Comparison of ENCODE assay signal across 13 cellular contexts in genomic region chr12:11755311-11755930, GRCh38.
DNase-seq lines count a peak whose midpoint lies in the region; ATAC-seq, FAIRE-seq and TF ChIP-seq lines count a peak whose summit lies in the region.
"Had no signal": no experiment of that assay in that cellular context is flagged by ENCODE, and none has a peak within 500 bp of the region (broad histone marks: within the 10 kb centered on the region; RNA-seq: fewer than 3 reads in every experiment).

No MANE protein-coding gene starts in this region.

- H3K27ac Mint-ChIP-seq in astrocyte (ENCODE audit: unreplicated experiment) = peak overlapping the region; percentile 5
- no peak overlapping the region for H3K27ac Mint-ChIP-seq in glutamatergic neuron (ENCODE audit: unreplicated experiment)
- H3K27ac Mint-ChIP-seq: activated CD8-positive, alpha-beta memory T cell treated with anti-CD3 and anti-CD28 coated beads, Interleukin-2, amount 10 ng/mL, durations not matched to agents 7 days and 5 days had no signal

- H3K4me1 Mint-ChIP-seq in astrocyte (ENCODE audit: low read depth, unreplicated experiment) (peaks cover 46% of the 10 kb centered on the region), glutamatergic neuron (ENCODE audit: low read depth, unreplicated experiment) (peaks cover 2% of the 10 kb centered on the region)
- H3K4me1 Mint-ChIP-seq: activated CD8-positive, alpha-beta memory T cell treated with anti-CD3 and anti-CD28 coated beads, Interleukin-2, amount 10 ng/mL, durations not matched to agents 7 days and 5 days had no signal

- H4K20me1 ChIP-seq in IMR-90 (ENCODE audit: insufficient read depth, low read length) = no peaks in the 10 kb centered on the region
- peaks cover 8% of the 10 kb centered on the region for H4K20me1 ChIP-seq in astrocyte (ENCODE audit: insufficient read depth, low read length)

- H3K9me3 ChIP-seq in IMR-90 (ENCODE audit: control insufficient read depth, insufficient read depth, low read length) (no peaks in the 10 kb centered on the region), astrocyte (ENCODE audit: insufficient read depth, low read depth, low read length) (no peaks in the 10 kb centered on the region), stomach smooth muscle (ENCODE audit: control insufficient read depth in 2 of 2, low read length in 2 of 2) (no peaks in the 10 kb centered on the region)

- H3K4me3 ChIP-seq in IMR-90 (ENCODE audit: insufficient read depth, low read depth, low read length) = no peak overlapping the region
- no peak overlapping the region for H3K4me3 ChIP-seq in astrocyte (ENCODE audit: insufficient read depth, low read depth, low read length)
- peak overlapping the region; percentile 7 to 23 for H3K4me3 ChIP-seq in stomach smooth muscle (ENCODE audit: low read length in 2 of 2)

- peak overlapping the region; percentile 33 for H2BK120ac ChIP-seq in IMR-90 (ENCODE audit: low read depth, low read length)

- peaks cover 36% of the 10 kb centered on the region for H3K79me2 ChIP-seq in astrocyte (ENCODE audit: insufficient read depth, low read length)

- ATAC-seq in IMR-90 (ENCODE audit: low read depth) (peak; percentile 46), GM19324 (IDR thresholded peaks at IDR 0.05; ENCODE audit: low FRiP score, unreplicated experiment) (no peak)
- ATAC-seq: activated CD8-positive, alpha-beta memory T cell treated with anti-CD3 and anti-CD28 coated beads, Interleukin-2, amount 10 ng/mL, durations not matched to agents 7 days and 5 days; HCT116 had no signal

- no peak overlapping the region for H2AK9ac ChIP-seq in IMR-90 (replicated peaks; ENCODE audit: low read depth, low read length, poor library complexity)

- no peak for TF ChIP-seq POLR2A in IMR-90 (IDR thresholded peaks at IDR 0.05; ENCODE audit: low read depth, low read length)

- POLR2A ChIA-PET in IMR-90 (lab: Charles Lee; ENCODE audit: unreplicated experiment) = no interaction called here

- no TSS peak for BruUV-seq in IMR-90 (replicated peaks; lab: Mats Ljungman, UMichigan)

- H3K4me1 ChIP-seq in IMR-90 (ENCODE audit: control insufficient read depth, insufficient read depth, low read length) = peaks cover 16% of the 10 kb centered on the region
- peaks cover 16% of the 10 kb centered on the region for H3K4me1 ChIP-seq in astrocyte (ENCODE audit: insufficient read depth, low read length)
- peaks cover 66% of the 10 kb centered on the region for H3K4me1 ChIP-seq in stomach smooth muscle (ENCODE audit: control insufficient read depth, insufficient read depth, low read length)

- DNase-seq in IMR-90 (peak; percentile 31), astrocyte (ENCODE audit: low read depth) (peak; percentile 51), glutamatergic neuron (no peak), posterior cingulate gyrus (no peak)
- DNase-seq: activated CD8-positive, alpha-beta memory T cell treated with anti-CD3 and anti-CD28 coated beads, Interleukin-2, amount 10 ng/mL, durations not matched to agents 7 days and 5 days; activated naive CD4-positive, alpha-beta T cell treated with Interleukin-2 at 50 U/mL for 16 hours; NCI-H2107; WERI-Rb-1 had no signal

- H3K4me3 Mint-ChIP-seq in astrocyte (ENCODE audit: unreplicated experiment) (no peak overlapping the region), glutamatergic neuron (ENCODE audit: unreplicated experiment) (no peak overlapping the region)
- H3K4me3 Mint-ChIP-seq: activated CD8-positive, alpha-beta memory T cell treated with anti-CD3 and anti-CD28 coated beads, Interleukin-2, amount 10 ng/mL, durations not matched to agents 7 days and 5 days; central memory CD8-positive, alpha-beta T cell had no signal

- 0 out of 2 replicates have a peak overlapping the region, but pooled peaks have one; percentile 1 for H3K18ac ChIP-seq in IMR-90 (ENCODE audit: low read depth, low read length)

- TF ChIP-seq CTCF in IMR-90 (conservative IDR thresholded peaks at IDR 0.05; ENCODE audit: low read depth, low read length) (no peak), astrocyte (IDR thresholded peaks at IDR 0.05; ENCODE audit: insufficient read depth, low read depth, low read length) (no peak), glutamatergic neuron (IDR thresholded peaks at IDR 0.05; ENCODE audit: partially characterized antibody, unreplicated experiment) (no peak)

- H3K9ac ChIP-seq in IMR-90 (ENCODE audit: low read depth, low read length) (no peak overlapping the region), astrocyte (ENCODE audit: low read length) (peak overlapping the region; percentile 5), stomach smooth muscle (ENCODE audit: low read length in 2 of 2) (peak overlapping the region; percentile 31 to 58)

- no peak overlapping the region for H4K8ac ChIP-seq in IMR-90 (ENCODE audit: low read depth in 2 of 2, low read length in 2 of 2)

- H4K5ac ChIP-seq in IMR-90 (ENCODE audit: low read depth, low read length) = no peak overlapping the region

- 0 out of 2 replicates have a peak overlapping the region, but pooled peaks have one; percentile 7 for H3K23ac ChIP-seq in IMR-90 (ENCODE audit: low read depth, low read length)

- in situ Hi-C loops in IMR-90 (cut with MboI; ENCODE audit: low sequenced_read_pairs) = no loop called here

- intact Hi-C loops in IMR-90 (cut with micrococcal nuclease) (no loop called here), posterior cingulate gyrus (cut with DNase I) (no loop called here)

- H3K14ac ChIP-seq in IMR-90 (replicated peaks; ENCODE audit: low read depth, low read length) = peak overlapping the region; percentile 43

- H3K9me3 Mint-ChIP-seq in astrocyte (ENCODE audit: unreplicated experiment) (no peaks in the 10 kb centered on the region), glutamatergic neuron (ENCODE audit: unreplicated experiment) (peaks cover 1% of the 10 kb centered on the region)
- H3K9me3 Mint-ChIP-seq: central memory CD8-positive, alpha-beta T cell had no signal

- H2AFZ ChIP-seq in IMR-90 (replicated peaks; ENCODE audit: low read length, poor library complexity) (no peak overlapping the region), astrocyte (ENCODE audit: low read depth, low read length) (no peak overlapping the region)

- no peak overlapping the region for H2BK20ac ChIP-seq in IMR-90 (ENCODE audit: low read depth, low read length)

- no peak for TF ChIP-seq RAD21 in IMR-90 (IDR thresholded peaks at IDR 0.05; ENCODE audit: low read length)

- H2AK5ac ChIP-seq in IMR-90 (ENCODE audit: low read depth, low read length) = no peak overlapping the region

- peak; percentile 47 for FAIRE-seq in astrocyte (lab: Jason Lieb, UNC)

- H3K27me3 Mint-ChIP-seq in astrocyte (ENCODE audit: low read depth, unreplicated experiment) (no peaks in the 10 kb centered on the region), glutamatergic neuron (ENCODE audit: unreplicated experiment) (peaks cover 2% of the 10 kb centered on the region)
- H3K27me3 Mint-ChIP-seq: activated CD8-positive, alpha-beta memory T cell treated with anti-CD3 and anti-CD28 coated beads, Interleukin-2, amount 10 ng/mL, durations not matched to agents 7 days and 5 days; central memory CD8-positive, alpha-beta T cell had no signal

- peak overlapping the region; percentile 34 for H3K4ac ChIP-seq in IMR-90 (ENCODE audit: low read depth, low read length)

- H2BK5ac ChIP-seq in IMR-90 (ENCODE audit: low read depth, low read length, poor library complexity, severe bottlenecking) = peak overlapping the region; percentile 28

- H3K27me3 ChIP-seq in IMR-90 (ENCODE audit: control insufficient read depth, insufficient read depth, low read length) = no peaks in the 10 kb centered on the region
- no peaks in the 10 kb centered on the region for H3K27me3 ChIP-seq in astrocyte (ENCODE audit: insufficient read depth, low read length)
- no peaks in the 10 kb centered on the region for H3K27me3 ChIP-seq in layer of hippocampus (ENCODE audit: control insufficient read depth, insufficient read depth, low read length)
- no peaks in the 10 kb centered on the region for H3K27me3 ChIP-seq in stomach smooth muscle (ENCODE audit: control insufficient read depth in 1 of 2, insufficient read depth in 2 of 2, low read length in 2 of 2)

- H3K36me3 ChIP-seq in IMR-90 (ENCODE audit: control insufficient read depth, insufficient read depth, low read length) (peaks cover 16% of the 10 kb centered on the region), astrocyte (ENCODE audit: insufficient read depth, low read length) (peaks cover 6% of the 10 kb centered on the region), stomach smooth muscle (ENCODE audit: control insufficient read depth in 2 of 2, insufficient read depth in 2 of 2, low read length in 2 of 2) (peaks cover 0 to 4% of the 10 kb centered on the region in 2 donors)
- H3K36me3 ChIP-seq: WERI-Rb-1 had no signal

- WGBS in IMR-90 (ENCODE audit: extremely low coverage in 2 of 2, insufficient read length in 1 of 2), 2 experiments = no CpG with 5 or more reads among the region's 5 CpGs

- H4K91ac ChIP-seq in IMR-90 (ENCODE audit: insufficient read depth, low read depth, low read length) = peak overlapping the region; percentile 12; the same call in 1 of the 2 replicates

- H3K36me3 Mint-ChIP-seq in astrocyte (ENCODE audit: low read depth, unreplicated experiment) = peaks cover 8% of the 10 kb centered on the region
- no peaks in the 10 kb centered on the region for H3K36me3 Mint-ChIP-seq in glutamatergic neuron (ENCODE audit: unreplicated experiment)

- H3K79me1 ChIP-seq in IMR-90 (ENCODE audit: low read depth in 1 of 2, low read length in 2 of 2) = peaks cover 56 to 77% of the 10 kb centered on the region in 2 experiments

- peaks cover 19% of the 10 kb centered on the region; the same call in 1 of the 2 replicates for H3K9me1 ChIP-seq in IMR-90 (ENCODE audit: insufficient read depth, low read length)

- CTCF ChIA-PET in IMR-90 (lab: Yijun Ruan, JAX) = interaction anchor here (0.8 kb wide), 1 partner anchor 23 kb away, joined by 3 read pairs; no protein-coding TSS in a partner anchor

- no peak overlapping the region for H3K4me2 ChIP-seq in IMR-90 (ENCODE audit: low read depth, low read length)
- peak overlapping the region; percentile 32 for H3K4me2 ChIP-seq in astrocyte (ENCODE audit: low read length)

- H3K27ac ChIP-seq in IMR-90 (ENCODE audit: insufficient read depth, low read length) (no peak overlapping the region), astrocyte (ENCODE audit: low read depth, low read length) (peak overlapping the region; percentile 42), layer of hippocampus (ENCODE audit: low read depth, low read length) (peak overlapping the region; percentile 25), stomach smooth muscle (ENCODE audit: low read length) (peak overlapping the region; percentile 99)
- H3K27ac ChIP-seq: WERI-Rb-1 had no signal

- H3K56ac ChIP-seq in IMR-90 (ENCODE audit: extremely low read depth, insufficient read depth, low read length) = no peak overlapping the region

- 0 out of 3 replicates have a peak overlapping the region, but pooled peaks have one; percentile 1 for H2BK15ac ChIP-seq in IMR-90 (ENCODE audit: low read depth, low read length)

- dilution Hi-C loops in IMR-90 (cut with HindIII; ENCODE audit: low sequenced_read_pairs, unreplicated experiment) = no loop called here

TF ChIP-seq in IMR-90, 13 proteins besides CTCF, POLR2A, EP300 and RAD21 (continues in another document):
- TF ChIP-seq CEBPB (IDR thresholded peaks at IDR 0.05; ENCODE audit: low read depth, low read length) = no peak
- TF ChIP-seq BHLHE40 (IDR thresholded peaks at IDR 0.05; ENCODE audit: low read depth, low read length) = no peak
- no peak for TF ChIP-seq NFE2L2 (IDR thresholded peaks at IDR 0.05; ENCODE audit: low read depth, low read length)
- TF ChIP-seq RFX5 (IDR thresholded peaks at IDR 0.05; ENCODE audit: low read depth, low read length) = no peak

Comparison
In these comparisons a context has a peak if more than half of its experiments do, and no peak if none do; other contexts are left out.
1. DNase-seq: peak in IMR-90 (single experiment) and astrocyte (single experiment); none in glutamatergic neuron (single experiment) and posterior cingulate gyrus (0 of 10).
2. H3K4me3 ChIP-seq: peak in stomach smooth muscle (2 of 2); none in IMR-90 (single experiment) and astrocyte (single experiment).